Comparison of ENCODE assay signal across 29 cellular contexts in genomic region chr3:72322264-72322976, GRCh38.
"Had no signal": no experiment of that assay in that cellular context is flagged by ENCODE, and none has a peak within 500 bp of the region (broad histone marks: within the 10 kb centered on the region; RNA-seq: fewer than 3 reads in every experiment).

No MANE protein-coding gene starts in this region.

- DNase-seq: activated CD4-positive, alpha-beta T cell treated with anti-CD3 and anti-CD28 coated beads, Interleukin-2, amount 10 ng/mL, durations not matched to agents 24 days and 14 days; activated CD4-positive, alpha-beta T cell treated with anti-CD3 and anti-CD28 coated beads, Interleukin-2, amount 50 U/mL, for 4 hours; activated CD8-positive, alpha-beta T cell treated with anti-CD3 and anti-CD28 coated beads for 36 hours; activated effector memory CD4-positive, alpha-beta T cell treated with anti-CD3 and anti-CD28 coated beads, Interleukin-2, amount 50 U/mL, for 16 hours; activated naive CD4-positive, alpha-beta T cell; activated naive CD4-positive, alpha-beta T cell treated with anti-CD3 and anti-CD28 coated beads, Interleukin-2, amount 50 U/mL, for 16 hours; activated naive CD8-positive, alpha-beta T cell treated with anti-CD3 and anti-CD28 coated beads for 36 hours; activated T-cell treated with anti-CD3 and anti-CD28 coated beads, Interleukin-2, amount 50 U/mL, for 1 hour; activated T-cell treated with anti-CD3 and anti-CD28 coated beads, Interleukin-2, amount 50 U/mL, for 72 hours; amniotic stem cell; brain microvascular endothelial cell; central memory CD4-positive, alpha-beta T cell; Karpas-422; MG63; NCI-H1105; NCI-H1417 treated with DMSO at 0.1 percent for 48 hours; NCI-H1694; NCI-H1930; NCI-H2081 treated with DMSO at 0.1 percent for 48 hours; NCI-H345; NCI-H524 treated with DMSO at 0.1 percent for 48 hours; PC-3; Peyer's patch; RPMI8226; SHP77 treated with DMSO at 0.1 percent for 48 hours; SW 1271; T1000 had no signal

- H3K9me3 Mint-ChIP-seq: activated CD8-positive, alpha-beta T cell treated with anti-CD3 and anti-CD28 coated beads for 36 hours; activated naive CD8-positive, alpha-beta T cell treated with anti-CD3 and anti-CD28 coated beads for 36 hours had no signal

- H3K27ac ChIP-seq: brain microvascular endothelial cell, Peyer's patch, SJSA1 had no signal

- H3K27me3 ChIP-seq: brain microvascular endothelial cell, MG63, Peyer's patch, SJSA1 had no signal

- H3K27ac Mint-ChIP-seq: activated CD4-positive, alpha-beta T cell treated with anti-CD3 and anti-CD28 coated beads, Interleukin-2, amount 10 ng/mL, durations not matched to agents 24 days and 14 days; activated CD8-positive, alpha-beta T cell treated with anti-CD3 and anti-CD28 coated beads for 36 hours; activated naive CD8-positive, alpha-beta T cell treated with anti-CD3 and anti-CD28 coated beads for 36 hours; activated T-cell treated with anti-CD3 and anti-CD28 coated beads, Interleukin-2, amount 50 U/mL, for 72 hours; activated T-helper 17 cell treated with anti-CD3 and anti-CD28 coated beads, Interleukin-2, amount 50 U/mL, for 72 hours had no signal

- H3K4me1 Mint-ChIP-seq: activated CD4-positive, alpha-beta T cell treated with anti-CD3 and anti-CD28 coated beads, Interleukin-2, amount 10 ng/mL, durations not matched to agents 24 days and 14 days; activated naive CD8-positive, alpha-beta T cell treated with anti-CD3 and anti-CD28 coated beads for 36 hours; activated T-helper 17 cell treated with anti-CD3 and anti-CD28 coated beads, Interleukin-2, amount 50 U/mL, for 72 hours had no signal

- H3K4me3 ChIP-seq: MG63, Peyer's patch, SJSA1 had no signal

- H3K9me3 ChIP-seq: MG63, Peyer's patch, SJSA1 had no signal

- H3K36me3 ChIP-seq: brain microvascular endothelial cell, MG63, Peyer's patch, SJSA1 had no signal

- H3K27me3 Mint-ChIP-seq: activated CD4-positive, alpha-beta T cell treated with anti-CD3 and anti-CD28 coated beads, Interleukin-2, amount 10 ng/mL, durations not matched to agents 24 days and 14 days; activated CD8-positive, alpha-beta T cell treated with anti-CD3 and anti-CD28 coated beads for 36 hours; activated naive CD8-positive, alpha-beta T cell treated with anti-CD3 and anti-CD28 coated beads for 36 hours had no signal

- H3K4me3 Mint-ChIP-seq: activated CD4-positive, alpha-beta T cell treated with anti-CD3 and anti-CD28 coated beads, Interleukin-2, amount 10 ng/mL, durations not matched to agents 24 days and 14 days; activated CD8-positive, alpha-beta T cell treated with anti-CD3 and anti-CD28 coated beads for 36 hours; activated naive CD8-positive, alpha-beta T cell treated with anti-CD3 and anti-CD28 coated beads for 36 hours; activated T-cell treated with anti-CD3 and anti-CD28 coated beads, Interleukin-2, amount 50 U/mL, for 72 hours; activated T-helper 17 cell treated with anti-CD3 and anti-CD28 coated beads, Interleukin-2, amount 50 U/mL, for 72 hours had no signal

- H3K36me3 Mint-ChIP-seq: activated naive CD8-positive, alpha-beta T cell treated with anti-CD3 and anti-CD28 coated beads for 36 hours had no signal

- ATAC-seq: activated CD8-positive, alpha-beta T cell treated with anti-CD3 and anti-CD28 coated beads for 36 hours; activated T-cell treated with anti-CD3 and anti-CD28 coated beads, Interleukin-2, amount 50 U/mL, for 72 hours; activated T-helper 17 cell treated with anti-CD3 and anti-CD28 coated beads, Interleukin-2, amount 50 U/mL, for 72 hours; PC-3 had no signal
